Comparison of ENCODE assay signal across 8 cellular contexts in the genomic region with DNA sequence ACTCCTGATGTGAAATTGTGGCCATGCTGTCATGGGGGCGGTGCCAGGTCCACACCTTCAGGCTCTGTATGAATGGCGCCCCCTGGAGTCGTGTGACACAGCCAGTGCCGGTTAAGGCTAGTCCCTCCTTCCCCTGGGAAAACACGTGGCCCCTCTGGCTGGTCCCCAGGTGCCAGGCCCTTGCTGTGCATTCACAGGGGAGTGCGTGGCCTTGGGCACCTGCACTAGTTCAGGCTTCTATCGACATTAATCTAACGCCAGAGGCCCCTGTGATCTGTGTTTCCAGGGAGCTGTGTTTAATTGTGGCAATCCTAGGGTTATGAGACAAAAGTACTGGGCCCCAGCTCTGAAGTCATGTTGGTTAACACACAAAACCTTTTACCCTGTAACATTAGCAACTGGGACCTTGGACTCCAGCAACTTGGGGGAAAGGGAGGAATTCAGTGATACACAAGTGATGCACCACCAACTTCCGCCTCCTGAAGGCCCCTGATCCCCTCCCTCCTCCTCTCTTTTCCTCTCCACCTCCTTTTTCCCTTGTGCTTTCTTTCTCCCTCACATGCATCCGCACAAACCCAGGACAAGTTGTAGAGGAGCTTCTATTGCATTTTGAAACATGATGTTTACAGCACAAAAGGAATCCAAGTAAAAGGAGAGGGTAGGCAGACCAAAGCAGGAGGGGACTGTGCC.
DNase-seq lines count a peak whose midpoint lies in the region; ATAC-seq and TF ChIP-seq lines count a peak whose summit lies in the region.

No MANE protein-coding gene starts in this region.

- H3K4me1 ChIP-seq in SJCRH30 = peaks cover 15% of the 10 kb centered on the region

- H3K9me3 ChIP-seq in SJCRH30 (replicated peaks) = no peaks in the 10 kb centered on the region

- H3K4me1 Mint-ChIP-seq in progenitor cell of endocrine pancreas (ENCODE audit: low read depth) = peaks cover 63% of the 10 kb centered on the region

- H3K9me3 Mint-ChIP-seq in progenitor cell of endocrine pancreas (ENCODE audit: low read depth) = no peaks in the 10 kb centered on the region

- peak; percentile 59 for ATAC-seq in GM21737 (IDR thresholded peaks at IDR 0.05; ENCODE audit: unreplicated experiment)
- no peak for ATAC-seq in GM21515 (IDR thresholded peaks at IDR 0.05; ENCODE audit: unreplicated experiment)

- no peak overlapping the region for H3K27ac ChIP-seq in SJCRH30

- H3K36me3 Mint-ChIP-seq in progenitor cell of endocrine pancreas (ENCODE audit: insufficient read depth) = peaks cover 13% of the 10 kb centered on the region

- TF ChIP-seq CTCF in progenitor cell of endocrine pancreas (IDR thresholded peaks at IDR 0.05; ENCODE audit: unreplicated experiment) = peak; percentile 76

- no peaks in the 10 kb centered on the region for H3K27me3 ChIP-seq in SJCRH30

- H3K27me3 Mint-ChIP-seq in progenitor cell of endocrine pancreas = no peaks in the 10 kb centered on the region

- DNase-seq in COR-L47 (lab: John Stamatoyannopoulos, UW) (peak; percentile 93), MV-4-11 (lab: John Stamatoyannopoulos, UW) (peak; percentile 51), SJCRH30 (peak; percentile 80 to 86), glomerular visceral epithelial cell (ENCODE audit: extremely low spot score) (peak; percentile 74), progenitor cell of endocrine pancreas (ENCODE audit: low spot score, unreplicated experiment) (peak; percentile 67)
- peak; percentile 13 to 68 (median 61) for DNase-seq in activated naive CD4-positive, alpha-beta T cell (lab: John Stamatoyannopoulos, UW)

- peak overlapping the region; percentile 68 for H3K27ac Mint-ChIP-seq in progenitor cell of endocrine pancreas

- H3K36me3 ChIP-seq in SJCRH30 = no peaks in the 10 kb centered on the region

- H3K4me3 Mint-ChIP-seq in progenitor cell of endocrine pancreas (ENCODE audit: low read depth) = no peak overlapping the region

- H3K4me3 ChIP-seq in SJCRH30 = no peak overlapping the region
